28 cellular contexts compared by ENCODE assay signal in the genomic region with DNA sequence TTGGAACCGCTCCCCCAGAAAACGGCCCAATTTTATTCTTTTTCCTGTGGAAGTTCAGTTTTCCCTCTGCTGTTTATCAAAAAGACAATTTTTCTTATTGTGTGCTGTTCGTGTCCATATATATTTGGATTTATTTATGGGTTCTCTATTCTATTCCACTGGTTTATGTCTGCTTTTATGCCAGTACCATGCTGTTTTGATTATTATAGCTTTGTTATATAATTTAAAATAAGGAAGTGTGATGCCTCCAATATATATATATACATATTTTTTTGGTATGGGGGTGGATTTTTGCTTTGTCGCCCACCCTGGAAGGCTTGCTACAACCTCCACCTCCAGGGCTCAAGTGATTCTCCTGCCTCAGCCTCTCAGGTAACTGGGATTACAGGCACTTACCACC.
"Had no signal": no experiment of that assay in that cellular context is flagged by ENCODE, and none has a peak within 500 bp of the region (broad histone marks: within the 10 kb centered on the region; RNA-seq: fewer than 3 reads in every experiment).

No MANE protein-coding gene starts in this region.

- FAIRE-seq: colon, endometrium, endothelial cell of umbilical vein, frontal cortex had no signal

- H3K27ac ChIP-seq: colonic mucosa, coronary artery, dorsolateral prefrontal cortex, epithelial cell of prostate, esophagus muscularis mucosa, foreskin keratinocyte, gastroesophageal sphincter, heart left ventricle, heart right ventricle had no signal

- H3K4me3 ChIP-seq: colonic mucosa, coronary artery, dorsolateral prefrontal cortex, esophagus muscularis mucosa, esophagus squamous epithelium, gastrocnemius medialis, gastroesophageal sphincter, heart left ventricle, heart right ventricle had no signal

- H3K4me1 ChIP-seq: colonic mucosa, esophagus muscularis mucosa, gastrocnemius medialis, gastroesophageal sphincter, heart left ventricle, heart right ventricle had no signal

- H3K27me3 ChIP-seq: colonic mucosa, dorsolateral prefrontal cortex, esophagus muscularis mucosa, esophagus squamous epithelium, foreskin keratinocyte, gastrocnemius medialis, gastroesophageal sphincter, heart left ventricle, heart right ventricle had no signal

- H3K9me3 ChIP-seq: colonic mucosa had no signal

- DNase-seq: colonic mucosa; cortex of kidney; dermis blood vessel endothelial cell; dorsolateral prefrontal cortex; effector CD4-positive, alpha-beta T cell; effector CD8-positive, alpha-beta T cell; effector memory CD4-positive, alpha-beta T cell; effector memory CD8-positive, alpha-beta T cell; endodermal cell; erythroblast; esophagus squamous epithelium; foreskin fibroblast; foreskin melanocyte; gastrocnemius medialis; glutamatergic neuron; head of caudate nucleus; heart left ventricle; heart right ventricle had no signal

- H3K36me3 ChIP-seq: colonic mucosa, esophagus muscularis mucosa, esophagus squamous epithelium, gastrocnemius medialis, gastroesophageal sphincter, heart left ventricle, heart right ventricle had no signal

- ATAC-seq: effector memory CD8-positive, alpha-beta T cell; esophagus mucosa; gastrocnemius medialis; gastroesophageal sphincter; heart left ventricle; heart right ventricle had no signal
